Comparison of ENCODE assay signal across 8 cellular contexts in the genomic region with DNA sequence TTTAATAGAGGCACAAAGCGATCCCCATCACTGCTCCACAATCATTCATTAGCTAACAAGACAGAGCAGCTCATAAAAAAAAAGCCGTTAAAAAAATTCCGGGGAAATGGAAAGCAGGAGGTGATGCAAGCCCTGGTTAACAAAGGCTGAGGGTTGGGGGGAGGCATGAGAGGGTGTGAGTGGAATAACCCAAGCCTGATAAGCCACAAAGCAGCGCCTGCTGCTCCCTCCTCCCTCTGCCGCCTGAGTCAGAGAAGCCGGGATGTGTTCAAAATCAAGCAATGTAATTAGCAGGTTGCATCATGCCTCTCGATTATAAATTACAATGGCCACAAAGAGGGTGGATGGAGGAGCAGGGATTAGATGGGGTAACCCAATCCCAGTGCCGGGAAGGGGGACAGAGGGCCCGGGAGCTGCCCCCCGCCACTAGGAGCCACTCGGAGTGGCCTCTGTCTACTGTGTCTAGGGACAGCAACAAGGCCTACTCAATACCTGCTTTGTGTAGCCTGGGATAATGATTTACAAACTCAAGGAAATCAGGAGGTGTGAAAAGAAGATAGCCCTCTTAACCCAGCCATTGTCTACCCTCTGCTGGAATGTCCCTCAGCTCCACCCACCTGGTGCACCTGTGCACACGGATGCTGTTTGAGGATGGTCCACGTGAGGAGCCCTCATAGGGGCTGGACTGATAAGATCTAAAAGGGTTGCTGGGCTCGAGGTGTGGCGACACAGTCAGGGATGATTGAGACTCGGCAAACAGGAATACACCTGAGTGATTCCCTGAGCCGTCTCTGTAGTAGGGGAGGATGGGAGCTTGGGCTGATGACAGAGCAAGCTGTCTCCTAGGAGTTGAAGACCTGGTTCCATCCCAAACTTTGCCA.
A peak's percentile ranks its signal among the peaks of the same experiment; 100 is the strongest.
DNase-seq lines count a peak whose midpoint lies in the region; TF ChIP-seq lines count a peak whose summit lies in the region.

No MANE protein-coding gene starts in this region.

- peaks cover 36% of the 10 kb centered on the region for H3K4me1 Mint-ChIP-seq in Calu3 (ENCODE audit: low read depth, unreplicated experiment)

- no peaks in the 10 kb centered on the region for H3K9me3 Mint-ChIP-seq in Calu3 (ENCODE audit: low read depth, unreplicated experiment)

- CTCF ChIA-PET in Calu3 (lab: Charles Lee), result interaction anchor here (0.5 to 3.2 kb wide), 44 partner anchors 10 to 300 kb away, joined by 3 to 60 read pairs (median 6); a partner anchor contains a TSS

- H3K36me3 ChIP-seq in MG63 (no peaks in the 10 kb centered on the region), SJSA1 (no peaks in the 10 kb centered on the region), spleen (no peaks in the 10 kb centered on the region)

- peak overlapping the region; percentile 97 for H3K27ac Mint-ChIP-seq in Calu3 (ENCODE audit: unreplicated experiment)

- no peaks in the 10 kb centered on the region for H3K9me3 ChIP-seq in MG63
- H3K9me3 ChIP-seq in SJSA1 (replicated peaks), result no peaks in the 10 kb centered on the region
- H3K9me3 ChIP-seq in spleen, result no peaks in the 10 kb centered on the region

- peak overlapping the region; percentile 41 for H3K4me3 Mint-ChIP-seq in Calu3 (ENCODE audit: low read depth, unreplicated experiment)

- WGBS in spleen, 5 donors, result 77 to 88% (median 82%) methylated on average over 17 of the region's 17 CpGs
- WGBS in lower leg skin, 2 donors, result 49 to 64% methylated on average over 17 of the region's 17 CpGs

- H3K4me3 ChIP-seq in MG63 (no peak overlapping the region), SJSA1 (no peak overlapping the region), spleen (no peak overlapping the region), lower leg skin (ENCODE audit: low read depth, poor library complexity, severe bottlenecking) (no peak overlapping the region)

- TF ChIP-seq CTCF in Calu3 (IDR thresholded peaks at IDR 0.05; ENCODE audit: unreplicated experiment), result no peak
- no peak for TF ChIP-seq CTCF in spleen (IDR thresholded peaks at IDR 0.05 in 8 of 11, conservative IDR thresholded peaks at IDR 0.05 in 3 of 11)
- no peak for TF ChIP-seq CTCF in lower leg skin (IDR thresholded peaks at IDR 0.05)

- TF ChIP-seq POLR2A in spleen (IDR thresholded peaks at IDR 0.05) (no peak), lower leg skin (IDR thresholded peaks at IDR 0.05) (no peak)

- H3K27me3 Mint-ChIP-seq in Calu3 (ENCODE audit: unreplicated experiment), result no peaks in the 10 kb centered on the region

- H3K27me3 ChIP-seq in MG63, result no peaks in the 10 kb centered on the region
- H3K27me3 ChIP-seq in SJSA1 (replicated peaks), result no peaks in the 10 kb centered on the region
- no peaks in the 10 kb centered on the region for H3K27me3 ChIP-seq in spleen (replicated peaks in 1 of 7)

- peak overlapping the region; percentile 46 for H3K27ac ChIP-seq in SJSA1
- H3K27ac ChIP-seq in spleen, result no peak overlapping the region

- DNase-seq in Calu3, result peak; percentile 98
- DNase-seq in MG63, result peak; percentile 81
- DNase-seq in SJSA1 (ENCODE audit: low read depth in 1 of 2, low spot score in 2 of 2), result peak; percentile 75 to 81
- peak in 39 of 42 donors; percentile 21 to 92 (median 64) for DNase-seq in head of caudate nucleus
- DNase-seq in spleen, result peak; percentile 43
- no peak for DNase-seq in 8988T
- no peak for DNase-seq in lower leg skin (ENCODE audit: low spot score in 2 of 2)
- no peak for DNase-seq in T-helper 2 cell

- peaks cover 40% of the 10 kb centered on the region for H3K36me3 Mint-ChIP-seq in Calu3 (ENCODE audit: insufficient read depth, unreplicated experiment)

- intact Hi-C loops in Calu3 (cut with micrococcal nuclease; ENCODE audit: unreplicated experiment), result loop anchor here (1.0 to 2.0 kb wide), 5 partner anchors 70 to 204 kb away; no protein-coding TSS in a partner anchor
- intact Hi-C loops in head of caudate nucleus (cut with DNase I), result no loop called here
- intact Hi-C loops in spleen (cut with DNase I; ENCODE audit: low total_unique reads), result no loop called here
- intact Hi-C loops in lower leg skin (cut with DNase I; ENCODE audit: low total_unique reads), result no loop called here

- H3K4me1 ChIP-seq in SJSA1 (replicated peaks) (peaks cover 47% of the 10 kb centered on the region), spleen (peaks cover 0 to 46% (median 27%) of the 10 kb centered on the region in 6 donors)

- no TSS peak for BruUV-seq in Calu3 (replicated peaks; lab: Mats Ljungman, UMichigan)

Comparison
In these comparisons a context has a peak if more than half of its experiments do, and no peak if none do; other contexts are left out.
1. DNase-seq: peak in Calu3 (single experiment), MG63 (single experiment), SJSA1 (2 of 2), head of caudate nucleus (39 of 42) and spleen (single experiment); none in 8988T (single experiment), lower leg skin (0 of 2) and T-helper 2 cell (0 of 5).